In the genomic region with DNA sequence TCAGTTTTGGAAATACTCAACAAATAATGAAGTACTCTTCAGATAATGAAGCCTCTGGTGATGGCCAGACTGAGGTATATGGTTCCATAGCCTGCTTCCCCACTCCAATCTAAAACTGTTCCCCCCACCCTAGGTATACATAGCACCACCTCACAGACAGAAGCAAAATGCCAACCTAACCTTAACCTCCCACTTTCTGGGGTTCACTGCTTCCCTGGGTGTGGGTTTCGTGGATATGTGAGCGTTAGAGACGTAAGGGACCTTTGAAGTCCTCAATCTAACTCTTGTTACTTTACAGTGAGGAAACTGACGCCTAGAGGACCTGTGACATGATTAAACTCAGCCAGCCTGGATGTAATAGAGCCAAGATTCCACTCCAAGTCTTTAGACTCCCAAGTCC, we compare ENCODE assay signal across 10 cellular contexts. TPM values are rescaled to one million over a fixed set of nuclear protein-coding genes. Genes with fewer than 3 reads are reported as not detected.
DNase-seq lines count a peak whose midpoint lies in the region; ATAC-seq and TF ChIP-seq lines count a peak whose summit lies in the region.
"Had no signal": no experiment of that assay in that cellular context is flagged by ENCODE, and none has a peak within 500 bp of the region (broad histone marks: within the 10 kb centered on the region; RNA-seq: fewer than 3 reads in every experiment).

No MANE protein-coding gene starts in this region.

- H3K36me3 ChIP-seq in BJ (ENCODE audit: control insufficient read depth, insufficient read depth, low read length): peaks cover 22% of the 10 kb centered on the region
- H3K36me3 ChIP-seq in KMS-11 (ENCODE audit: insufficient read depth): peaks cover 13% of the 10 kb centered on the region; the same call in 1 of the 2 replicates

- peak overlapping the region; percentile 93 to 94 for H3K27ac Mint-ChIP-seq in natural killer cell

- H2AFZ ChIP-seq in KMS-11 (ENCODE audit: low read depth): no peak overlapping the region

- H4K20me1 ChIP-seq in KMS-11 (ENCODE audit: insufficient read depth): no peaks in the 10 kb centered on the region

- peaks cover 21% of the 10 kb centered on the region for H3K79me2 ChIP-seq in KMS-11 (ENCODE audit: insufficient read depth, low read depth)

- peak overlapping the region; percentile 91 for H3K4me2 ChIP-seq in KMS-11

- H3K36me3 Mint-ChIP-seq in natural killer cell: no peaks in the 10 kb centered on the region

- CTCF ChIA-PET in BJ (lab: Yijun Ruan, JAX): no interaction called here

- TF ChIP-seq CTCF in BJ (IDR thresholded peaks at IDR 0.05; ENCODE audit: insufficient read depth, low read depth, low read length): no peak
- no peak for TF ChIP-seq CTCF in KMS-11 (conservative IDR thresholded peaks at IDR 0.05; ENCODE audit: low read depth, low read length)
- TF ChIP-seq CTCF in cardiac fibroblast (IDR thresholded peaks at IDR 0.05; ENCODE audit: low read depth, low read length): no peak
- TF ChIP-seq CTCF in natural killer cell (IDR thresholded peaks at IDR 0.05): no peak
- no peak for TF ChIP-seq CTCF in GM10266 (IDR thresholded peaks at IDR 0.05; ENCODE audit: control insufficient read depth, insufficient read depth, low read depth, missing control alignments)

- ATAC-seq in natural killer cell: no peak
- ATAC-seq in activated CD4-positive, CD25-positive, alpha-beta regulatory T cell treated with anti-CD3 and anti-CD28 coated beads, Interleukin-2, amount 50 U/mL, for 24 hours: no peak

- no peak overlapping the region for H3K9ac ChIP-seq in KMS-11

- peak overlapping the region; percentile 82; the same call in 1 of the 2 replicates for H3K4me3 ChIP-seq in BJ (ENCODE audit: low read depth, low read length)
- H3K4me3 ChIP-seq in KMS-11 (IDR thresholded peaks at IDR 0.05; ENCODE audit: insufficient read depth, low read depth, low read length): no peak overlapping the region
- H3K4me3 ChIP-seq in cardiac fibroblast (replicated peaks in 1 of 2; ENCODE audit: low read depth in 2 of 2, low read length in 2 of 2): peak overlapping the region; percentile 95 to 96

- no peak overlapping the region for H3K27ac ChIP-seq in KMS-11

- H3K4me1 ChIP-seq in KMS-11 (ENCODE audit: low read depth, poor library complexity, severe bottlenecking): peaks cover 43% of the 10 kb centered on the region

- peaks cover 22 to 33% of the 10 kb centered on the region in 2 donors for H3K4me1 Mint-ChIP-seq in natural killer cell

- H3K27me3 Mint-ChIP-seq in natural killer cell (ENCODE audit: low read depth in 2 of 2): no peaks in the 10 kb centered on the region

- no peaks in the 10 kb centered on the region for H3K9me3 Mint-ChIP-seq in natural killer cell

- no peak for DNase-seq in BJ (ENCODE audit: low read depth)
- DNase-seq in cardiac fibroblast (ENCODE audit: low read depth in 2 of 2): no peak
- DNase-seq in natural killer cell: no peak
- DNase-seq in activated effector memory CD4-positive, alpha-beta T cell treated with anti-CD3 and anti-CD28 coated beads, Interleukin-2, amount 50 U/mL, for 16 hours: no peak
- no peak for DNase-seq in GM10266 (ENCODE audit: extremely low spot score)
- no peak for DNase-seq in NOMO-1 (lab: John Stamatoyannopoulos, UW; ENCODE audit: unreplicated experiment in 2 of 2)
- DNase-seq: esophagus squamous epithelium, NCI-H1092 treated with DMSO at 0.1 percent for 48 hours had no signal

- peak overlapping the region; percentile 97 for H3K4me3 Mint-ChIP-seq in natural killer cell

- H3K27me3 ChIP-seq in BJ (ENCODE audit: control insufficient read depth, insufficient read depth, low read length): peaks cover 1% of the 10 kb centered on the region; the same call in 1 of the 2 replicates
- H3K27me3 ChIP-seq in KMS-11 (ENCODE audit: insufficient read depth, low read depth): no peaks in the 10 kb centered on the region
- H3K27me3 ChIP-seq: esophagus squamous epithelium had no signal

- POLR2A ChIA-PET in BJ (lab: Charles Lee): no interaction called here

- intact Hi-C loops in natural killer cell (cut with micrococcal nuclease): no loop called here

RNA-seq across cellular contexts. Expression of gene RHBDD2, which starts 1.4 kb away (rescaled TPM):
- polyA plus RNA-seq in BJ (2011; rRNA removed): 40.3 and 71.3 TPM in 2 replicates
- polyA minus RNA-seq in BJ (2011; rRNA and poly(A)+ RNA removed): 27.6 and 32.1 TPM in 2 replicates
- total RNA-seq in natural killer cell: 10 to 100 TPM; 45.2 to 74.3 (median 61.9) TPM

RNA-seq across cellular contexts. Expression of gene POR, which starts 34.7 kb away (rescaled TPM):
- polyA plus RNA-seq in BJ (2011; rRNA removed): 35.3 and 63.4 TPM in 2 replicates
- polyA minus RNA-seq in BJ (2011; rRNA and poly(A)+ RNA removed): 34.2 and 62.3 TPM in 2 replicates
- total RNA-seq in natural killer cell: 10 to 100 TPM; 56.0 to 60.5 (median 58.3) TPM
